Comparison of ENCODE assay signal across 20 cellular contexts in genomic region chrX:29948653-29949052, GRCh38.
DNase-seq lines count a peak whose midpoint lies in the region; ATAC-seq and TF ChIP-seq lines count a peak whose summit lies in the region.
"Had no signal": no experiment of that assay in that cellular context is flagged by ENCODE, and none has a peak within 500 bp of the region (broad histone marks: within the 10 kb centered on the region; RNA-seq: fewer than 3 reads in every experiment).

No MANE protein-coding gene starts in this region.

- H3K36me3 ChIP-seq in PC-3 (ENCODE audit: low read depth, low read length) = no peaks in the 10 kb centered on the region
- H3K36me3 ChIP-seq in fibroblast of lung (ENCODE audit: control insufficient read depth, insufficient read depth, low read length) = no peaks in the 10 kb centered on the region
- H3K36me3 ChIP-seq: sigmoid colon had no signal

- no peaks in the 10 kb centered on the region for H3K9me2 ChIP-seq in PC-3 (replicated peaks; ENCODE audit: low read length)

- no peak overlapping the region for H3K4me2 ChIP-seq in PC-3 (ENCODE audit: low read length)
- no peak overlapping the region for H3K4me2 ChIP-seq in fibroblast of lung (ENCODE audit: extremely low read depth, insufficient read depth, low read length)

- H3K9ac ChIP-seq in PC-3 (ENCODE audit: low read length) (no peak overlapping the region), fibroblast of lung (ENCODE audit: insufficient read depth, low read length) (no peak overlapping the region)

- TF ChIP-seq CTCF in PC-3 (conservative IDR thresholded peaks at IDR 0.05; ENCODE audit: low read depth, low read length) (no peak), fibroblast of lung (conservative IDR thresholded peaks at IDR 0.05 in 1 of 2, IDR thresholded peaks at IDR 0.05 in 1 of 2; ENCODE audit: low read depth in 1 of 2, low read length in 2 of 2) (no peak)

- H2AFZ ChIP-seq in PC-3 (ENCODE audit: low read length) = no peak overlapping the region
- no peak overlapping the region for H2AFZ ChIP-seq in fibroblast of lung (ENCODE audit: low read length)

- H3K4me1 ChIP-seq in PC-3 (ENCODE audit: insufficient read depth, low read length) = no peaks in the 10 kb centered on the region
- H3K4me1 ChIP-seq in fibroblast of lung (ENCODE audit: control insufficient read depth, extremely low read depth, insufficient read depth, low read length) = no peaks in the 10 kb centered on the region
- H3K4me1 ChIP-seq: sigmoid colon, testis had no signal

- H3K27ac ChIP-seq in PC-3 (ENCODE audit: low read length) (no peak overlapping the region), fibroblast of lung (ENCODE audit: insufficient read depth, low read length) (no peak overlapping the region)
- H3K27ac ChIP-seq: sigmoid colon, testis had no signal

- H3K4me3 ChIP-seq in PC-3 (ENCODE audit: low read length) (no peak overlapping the region), fibroblast of lung (replicated peaks in 1 of 4; ENCODE audit: control extremely low read depth in 1 of 4, insufficient read depth in 1 of 4, low read depth in 3 of 4, low read length in 4 of 4) (no peak overlapping the region), skeletal muscle cell (ENCODE audit: low read depth, low read length) (no peak overlapping the region)
- H3K4me3 ChIP-seq: sigmoid colon, testis had no signal

- BruUV-seq in PC-3 (replicated peaks; lab: Mats Ljungman, UMichigan) = no TSS peak

- H3K9me3 ChIP-seq in PC-3 (ENCODE audit: low read length) = no peaks in the 10 kb centered on the region
- no peaks in the 10 kb centered on the region for H3K9me3 ChIP-seq in fibroblast of lung (ENCODE audit: control insufficient read depth, insufficient read depth, low read depth, low read length)
- H3K9me3 ChIP-seq: sigmoid colon, testis had no signal

- H3F3A ChIP-seq in PC-3 (ENCODE audit: low read length, unreplicated experiment) = no peaks in the 10 kb centered on the region

- H3K27me3 ChIP-seq in PC-3 (ENCODE audit: low read length) (no peaks in the 10 kb centered on the region), fibroblast of lung (ENCODE audit: control insufficient read depth, insufficient read depth, low read length) (no peaks in the 10 kb centered on the region)
- H3K27me3 ChIP-seq: sigmoid colon, testis had no signal

- H4K20me1 ChIP-seq in PC-3 (ENCODE audit: low read length) (no peaks in the 10 kb centered on the region), fibroblast of lung (ENCODE audit: control insufficient read depth, extremely low read depth, insufficient read depth, low read length) (no peaks in the 10 kb centered on the region)

- POLR2A ChIA-PET in PC-3 (lab: Charles Lee; ENCODE audit: unreplicated experiment) = no interaction called here

- intact Hi-C loops in PC-3 (cut with micrococcal nuclease) = no loop called here

- ATAC-seq in PC-3 = no peak
- ATAC-seq in HG02623 (IDR thresholded peaks at IDR 0.05; ENCODE audit: unreplicated experiment) = no peak
- ATAC-seq: left lobe of liver; stimulated activated memory B cell treated with anti-CD40 and anti-IgM and Interleukin-4, amounts not matched to agents 10 μg/mL and 1 μg/mL and 100 μg/mL, for 72 hours; T-cell had no signal

- H3K79me2 ChIP-seq in PC-3 (ENCODE audit: low read length) (no peaks in the 10 kb centered on the region), fibroblast of lung (ENCODE audit: control insufficient read depth, insufficient read depth, low read length) (no peaks in the 10 kb centered on the region)

- CTCF ChIA-PET in PC-3 (lab: Charles Lee) = no interaction called here

- DNase-seq in HCEC 1CT (peak; percentile 41), PC-3 (peak; percentile 26), fibroblast of lung (ENCODE audit: low read depth in 2 of 2) (peak; percentile 44 to 48), skeletal muscle cell (ENCODE audit: low read depth) (peak; percentile 19), HPDE6-E6E7 (ENCODE audit: extremely low spot score) (no peak)
- DNase-seq in activated CD8-positive, alpha-beta memory T cell treated with anti-CD3 and anti-CD28 coated beads, Interleukin-2, amount 50 U/mL, for 4 hours = no peak
- DNase-seq: activated CD4-positive, alpha-beta T cell treated with anti-CD3 and anti-CD28 coated beads for 48 hours; DMS153; H7; NCI-H1417 treated with DMSO at 0.1 percent for 48 hours; NCI-H2171 treated with DMSO at 0.1 percent for 48 hours; posterior cingulate gyrus; SHP77 treated with DMSO at 0.1 percent for 48 hours; sigmoid colon; stimulated activated CD4-positive, alpha-beta T cell treated with anti-CD3 and anti-CD28 coated beads, Interleukin-1b, Interleukin-23, amount 100 ng/mL, for 48 hours; T-cell; testis had no signal

Comparison
In these comparisons a context has a peak if more than half of its experiments do, and no peak if none do; other contexts are left out.
1. DNase-seq: peak in HCEC 1CT (single experiment), PC-3 (single experiment), fibroblast of lung (2 of 2) and skeletal muscle cell (single experiment); none in HPDE6-E6E7 (single experiment) and activated CD8-positive, alpha-beta memory T cell treated with anti-CD3 and anti-CD28 coated beads, Interleukin-2, amount 50 U/mL, for 4 hours (single experiment).